22 cellular contexts compared by ENCODE assay signal in the genomic region with DNA sequence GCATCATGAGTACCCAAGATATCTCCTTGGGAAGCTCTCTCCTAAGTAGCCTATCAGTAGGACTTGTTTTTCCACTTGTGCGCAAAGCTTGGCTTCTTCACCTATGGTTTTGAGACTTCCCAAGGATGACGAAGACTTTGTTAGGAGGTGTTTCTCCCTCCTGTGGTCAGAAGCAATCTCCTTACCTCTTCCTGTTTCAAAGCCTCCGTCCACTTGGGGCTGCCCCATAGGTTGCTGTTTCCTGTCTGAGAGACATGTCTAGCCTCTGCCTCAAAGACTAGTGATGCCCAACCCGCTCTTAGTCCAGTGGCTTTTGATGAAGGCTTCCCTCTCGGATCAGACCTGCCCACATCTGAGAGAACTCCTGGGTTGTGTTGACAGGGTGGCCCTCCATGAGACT.
DNase-seq lines count a peak whose midpoint lies in the region; ATAC-seq and TF ChIP-seq lines count a peak whose summit lies in the region.
"Had no signal": no experiment of that assay in that cellular context is flagged by ENCODE, and none has a peak within 500 bp of the region (broad histone marks: within the 10 kb centered on the region; RNA-seq: fewer than 3 reads in every experiment).

No MANE protein-coding gene starts in this region.

- no peak overlapping the region for H3K4me3 Mint-ChIP-seq in activated T-cell treated with anti-CD3 and anti-CD28 coated beads, Interleukin-2, amount 50 U/mL, for 24 hours
- H3K4me3 Mint-ChIP-seq in central memory CD8-positive, alpha-beta T cell, result peak overlapping the region; percentile 21
- H3K4me3 Mint-ChIP-seq in stimulated activated naive B cell treated with anti-CD40 and anti-IgM and Interleukin-4, amounts not matched to agents 10 μg/mL and 1 μg/mL and 100 μg/mL, for 72 hours, result no peak overlapping the region
- no peak overlapping the region for H3K4me3 Mint-ChIP-seq in WTC11
- H3K4me3 Mint-ChIP-seq: activated CD4-positive, alpha-beta T cell treated with anti-CD3 and anti-CD28 coated beads, Interleukin-2, amount 10 ng/mL, durations not matched to agents 7 days and 5 days; CD4-positive, CD25-positive, alpha-beta regulatory T cell; GM23338 had no signal

- peaks cover 3% of the 10 kb centered on the region for H3K27me3 Mint-ChIP-seq in activated T-cell treated with anti-CD3 and anti-CD28 coated beads, Interleukin-2, amount 50 U/mL, for 24 hours
- H3K27me3 Mint-ChIP-seq in central memory CD8-positive, alpha-beta T cell, result no peaks in the 10 kb centered on the region
- no peaks in the 10 kb centered on the region for H3K27me3 Mint-ChIP-seq in stimulated activated naive B cell treated with anti-CD40 and anti-IgM and Interleukin-4, amounts not matched to agents 10 μg/mL and 1 μg/mL and 100 μg/mL, for 72 hours
- no peaks in the 10 kb centered on the region for H3K27me3 Mint-ChIP-seq in WTC11 (ENCODE audit: low read depth)

- H3K4me1 Mint-ChIP-seq in activated T-cell treated with anti-CD3 and anti-CD28 coated beads, Interleukin-2, amount 50 U/mL, for 24 hours (ENCODE audit: low read depth), result peaks cover 41% of the 10 kb centered on the region
- H3K4me1 Mint-ChIP-seq in central memory CD8-positive, alpha-beta T cell, result peaks cover 83% of the 10 kb centered on the region
- peaks cover 46 to 54% of the 10 kb centered on the region in 2 donors for H3K4me1 Mint-ChIP-seq in stimulated activated naive B cell treated with anti-CD40 and anti-IgM and Interleukin-4, amounts not matched to agents 10 μg/mL and 1 μg/mL and 100 μg/mL, for 72 hours
- H3K4me1 Mint-ChIP-seq in WTC11, result no peaks in the 10 kb centered on the region

- peak overlapping the region; percentile 18 for H3K27ac Mint-ChIP-seq in activated T-cell treated with anti-CD3 and anti-CD28 coated beads, Interleukin-2, amount 50 U/mL, for 24 hours
- peak overlapping the region; percentile 10 for H3K27ac Mint-ChIP-seq in central memory CD8-positive, alpha-beta T cell (ENCODE audit: low read depth)
- peak overlapping the region; percentile 37 for H3K27ac Mint-ChIP-seq in stimulated activated naive B cell treated with anti-CD40 and anti-IgM and Interleukin-4, amounts not matched to agents 10 μg/mL and 1 μg/mL and 100 μg/mL, for 72 hours
- H3K27ac Mint-ChIP-seq in WTC11, result no peak overlapping the region
- H3K27ac Mint-ChIP-seq: activated CD4-positive, alpha-beta T cell treated with anti-CD3 and anti-CD28 coated beads, Interleukin-2, amount 10 ng/mL, durations not matched to agents 7 days and 5 days; GM23338 had no signal

- CTCF ChIA-PET in WTC11 (lab: Charles Lee), result no interaction called here

- peaks cover 16% of the 10 kb centered on the region for H3K36me3 Mint-ChIP-seq in activated T-cell treated with anti-CD3 and anti-CD28 coated beads, Interleukin-2, amount 50 U/mL, for 24 hours (ENCODE audit: low read depth)
- H3K36me3 Mint-ChIP-seq in central memory CD8-positive, alpha-beta T cell (ENCODE audit: insufficient read depth), result peaks cover 49% of the 10 kb centered on the region
- H3K36me3 Mint-ChIP-seq in stimulated activated naive B cell treated with anti-CD40 and anti-IgM and Interleukin-4, amounts not matched to agents 10 μg/mL and 1 μg/mL and 100 μg/mL, for 72 hours, result peaks cover 7 to 39% of the 10 kb centered on the region in 2 donors
- no peaks in the 10 kb centered on the region for H3K36me3 Mint-ChIP-seq in WTC11
- H3K36me3 Mint-ChIP-seq: CD4-positive, CD25-positive, alpha-beta regulatory T cell had no signal

- no peak for DNase-seq in activated T-cell treated with anti-CD3 and anti-CD28 coated beads, Interleukin-2, amount 50 U/mL, for 24 hours
- no peak for DNase-seq in activated T-cell treated with anti-CD3 and anti-CD28 coated beads, Interleukin-2, amount 50 U/mL, for 48 hours
- no peak for DNase-seq in central memory CD8-positive, alpha-beta T cell (ENCODE audit: low spot score in 2 of 2)
- DNase-seq in stimulated activated naive B cell treated with anti-CD40 and anti-IgM and Interleukin-4, amounts not matched to agents 10 μg/mL and 1 μg/mL and 100 μg/mL, for 72 hours, result no peak
- no peak for DNase-seq in OCI-M1 (lab: John Stamatoyannopoulos, UW)
- no peak for DNase-seq in GF-D8 (lab: John Stamatoyannopoulos, UW)
- DNase-seq in WTC11 (ENCODE audit: low spot score), result no peak
- DNase-seq: activated CD4-positive, alpha-beta T cell treated with anti-CD3 and anti-CD28 coated beads, Interleukin-2, amount 10 ng/mL, durations not matched to agents 7 days and 5 days; activated T-cell treated with anti-CD3 and anti-CD28 coated beads, Interleukin-2, amount 50 U/mL, for 1 hour; adrenal gland; caudate nucleus; CD4-positive, CD25-positive, alpha-beta regulatory T cell; DND-41; glutamatergic neuron; NCI-H2171; NCI-H774; PC-3; stimulated activated CD4-positive, alpha-beta T cell treated with anti-CD3 and anti-CD28 coated beads, Interleukin-12 subunit alpha, Interleukin-12 subunit beta, amount 100 ng/mL, for 4 hours; stimulated activated naive CD4-positive, alpha-beta T cell; upper lobe of left lung had no signal

- no peak for TF ChIP-seq CTCF in WTC11 (IDR thresholded peaks at IDR 0.05)

- H3K9me3 Mint-ChIP-seq in activated T-cell treated with anti-CD3 and anti-CD28 coated beads, Interleukin-2, amount 50 U/mL, for 24 hours, result no peaks in the 10 kb centered on the region
- no peaks in the 10 kb centered on the region for H3K9me3 Mint-ChIP-seq in central memory CD8-positive, alpha-beta T cell
- H3K9me3 Mint-ChIP-seq in stimulated activated naive B cell treated with anti-CD40 and anti-IgM and Interleukin-4, amounts not matched to agents 10 μg/mL and 1 μg/mL and 100 μg/mL, for 72 hours, result no peaks in the 10 kb centered on the region
- H3K9me3 Mint-ChIP-seq in WTC11, result no peaks in the 10 kb centered on the region
- H3K9me3 Mint-ChIP-seq: activated CD4-positive, alpha-beta T cell treated with anti-CD3 and anti-CD28 coated beads, Interleukin-2, amount 10 ng/mL, durations not matched to agents 7 days and 5 days; GM23338 had no signal

- peak; percentile 52 for ATAC-seq in HG03159 (IDR thresholded peaks at IDR 0.05; ENCODE audit: unreplicated experiment)
- no peak for ATAC-seq in central memory CD8-positive, alpha-beta T cell (replicated peaks; ENCODE audit: extremely low read depth, poor library complexity, severe bottlenecking)
- ATAC-seq in stimulated activated naive B cell treated with anti-CD40 and anti-IgM and Interleukin-4, amounts not matched to agents 10 μg/mL and 1 μg/mL and 100 μg/mL, for 72 hours (replicated peaks), result peak; percentile 14 to 24
- ATAC-seq in WTC11, result no peak
- ATAC-seq: GM23338, PC-3 had no signal

- POLR2A ChIA-PET in WTC11 (lab: Charles Lee), result no interaction called here

TF ChIP-seq in WTC11, 78 proteins besides CTCF, POLR2A, EP300 and RAD21 (continues in another document):
- TF ChIP-seq, protein P1, sequence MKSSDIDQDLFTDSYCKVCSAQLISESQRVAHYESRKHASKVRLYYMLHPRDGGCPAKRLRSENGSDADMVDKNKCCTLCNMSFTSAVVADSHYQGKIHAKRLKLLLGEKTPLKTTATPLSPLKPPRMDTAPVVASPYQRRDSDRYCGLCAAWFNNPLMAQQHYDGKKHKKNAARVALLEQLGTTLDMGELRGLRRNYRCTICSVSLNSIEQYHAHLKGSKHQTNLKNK (CRISPR knock-in tag; IDR thresholded peaks at IDR 0.05), result no peak
- no peak for TF ChIP-seq JAZF1 (CRISPR knock-in tag; IDR thresholded peaks at IDR 0.05)
- TF ChIP-seq, protein P2, sequence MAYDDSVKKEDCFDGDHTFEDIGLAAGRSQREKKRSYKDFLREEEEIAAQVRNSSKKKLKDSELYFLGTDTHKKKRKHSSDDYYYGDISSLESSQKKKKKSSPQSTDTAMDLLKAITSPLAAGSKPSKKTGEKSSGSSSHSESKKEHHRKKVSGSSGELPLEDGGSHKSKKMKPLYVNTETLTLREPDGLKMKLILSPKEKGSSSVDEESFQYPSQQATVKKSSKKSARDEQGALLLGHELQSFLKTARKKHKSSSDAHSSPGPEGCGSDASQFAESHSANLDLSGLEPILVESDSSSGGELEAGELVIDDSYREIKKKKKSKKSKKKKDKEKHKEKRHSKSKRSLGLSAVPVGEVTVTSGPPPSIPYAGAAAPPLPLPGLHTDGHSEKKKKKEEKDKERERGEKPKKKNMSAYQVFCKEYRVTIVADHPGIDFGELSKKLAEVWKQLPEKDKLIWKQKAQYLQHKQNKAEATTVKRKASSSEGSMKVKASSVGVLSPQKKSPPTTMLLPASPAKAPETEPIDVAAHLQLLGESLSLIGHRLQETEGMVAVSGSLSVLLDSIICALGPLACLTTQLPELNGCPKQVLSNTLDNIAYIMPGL (CRISPR knock-in tag; IDR thresholded peaks at IDR 0.05), result no peak
- TF ChIP-seq NFYB (CRISPR knock-in tag; conservative IDR thresholded peaks at IDR 0.05; ENCODE audit: low read depth), result no peak
- no peak for TF ChIP-seq MXD4 (CRISPR knock-in tag; IDR thresholded peaks at IDR 0.05; ENCODE audit: borderline replicate concordance)
- TF ChIP-seq, protein P3, sequence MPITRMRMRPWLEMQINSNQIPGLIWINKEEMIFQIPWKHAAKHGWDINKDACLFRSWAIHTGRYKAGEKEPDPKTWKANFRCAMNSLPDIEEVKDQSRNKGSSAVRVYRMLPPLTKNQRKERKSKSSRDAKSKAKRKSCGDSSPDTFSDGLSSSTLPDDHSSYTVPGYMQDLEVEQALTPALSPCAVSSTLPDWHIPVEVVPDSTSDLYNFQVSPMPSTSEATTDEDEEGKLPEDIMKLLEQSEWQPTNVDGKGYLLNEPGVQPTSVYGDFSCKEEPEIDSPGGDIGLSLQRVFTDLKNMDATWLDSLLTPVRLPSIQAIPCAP (CRISPR knock-in tag; IDR thresholded peaks at IDR 0.05), result no peak
- TF ChIP-seq FOXK1 (CRISPR knock-in tag; IDR thresholded peaks at IDR 0.05), result no peak
- TF ChIP-seq ZNF317 (CRISPR knock-in tag; IDR thresholded peaks at IDR 0.05; ENCODE audit: borderline replicate concordance, low read depth), result no peak
- no peak for TF ChIP-seq OVOL2 (CRISPR knock-in tag; IDR thresholded peaks at IDR 0.05; ENCODE audit: borderline replicate concordance)
- no peak for TF ChIP-seq CREB1 (CRISPR knock-in tag; IDR thresholded peaks at IDR 0.05)

Comparison
In these comparisons a context has a peak if more than half of its experiments do, and no peak if none do; other contexts are left out.
1. ATAC-seq: peak in HG03159 (single experiment) and stimulated activated naive B cell treated with anti-CD40 and anti-IgM and Interleukin-4, amounts not matched to agents 10 μg/mL and 1 μg/mL and 100 μg/mL, for 72 hours (2 of 2); none in central memory CD8-positive, alpha-beta T cell (single experiment) and WTC11 (single experiment).